In genomic region chr2:15293262-15293937, GRCh38 we compare ENCODE assay signal across 18 cellular contexts.
DNase-seq lines count a peak whose midpoint lies in the region; ATAC-seq and TF ChIP-seq lines count a peak whose summit lies in the region.
"Had no signal": no experiment of that assay in that cellular context is flagged by ENCODE, and none has a peak within 500 bp of the region (broad histone marks: within the 10 kb centered on the region; RNA-seq: fewer than 3 reads in every experiment).

No MANE protein-coding gene starts in this region.

- peak; percentile 22 for DNase-seq in kidney glomerular epithelial cell (lab: John Stamatoyannopoulos, UW)
- DNase-seq in thyroid gland, result no peak
- no peak for DNase-seq in natural killer cell treated with Interleukin-12 subunit alpha and Interleukin-12 subunit beta and Interleukin-15 and Interleukin-18, amount 100 ng/mL, for 72 hours (ENCODE audit: low spot score)
- DNase-seq in stimulated activated CD4-positive, alpha-beta T cell treated with anti-CD3 and anti-CD28 coated beads, Interleukin-15, amount 100 ng/mL, for 24 hours, result no peak
- DNase-seq: activated naive CD8-positive, alpha-beta T cell treated with anti-CD3 and anti-CD28 coated beads, Interleukin-2, amount 10 ng/mL, durations not matched to agents 7 days and 5 days; activated T-cell treated with anti-CD3 and anti-CD28 coated beads for 4 hours; caudate nucleus; COR-L47; HCEC 1CT; immature natural killer cell; mucosa of descending colon; NCI-H1694; NCI-H526 had no signal

- H3K27me3 Mint-ChIP-seq in natural killer cell treated with Interleukin-12 subunit alpha and Interleukin-12 subunit beta and Interleukin-15 and Interleukin-18, amount 100 ng/mL, for 72 hours, result no peaks in the 10 kb centered on the region
- H3K27me3 Mint-ChIP-seq: activated naive CD8-positive, alpha-beta T cell treated with anti-CD3 and anti-CD28 coated beads, Interleukin-2, amount 10 ng/mL, durations not matched to agents 7 days and 5 days had no signal

- no peak overlapping the region for H3K27ac ChIP-seq in thyroid gland
- H3K27ac ChIP-seq: gastroesophageal sphincter had no signal

- H3K4me3 ChIP-seq in thyroid gland (replicated peaks in 1 of 3), result no peak overlapping the region
- H3K4me3 ChIP-seq: gastroesophageal sphincter, mucosa of descending colon had no signal

- peak; percentile 78 for ATAC-seq in GM18870 (IDR thresholded peaks at IDR 0.05; ENCODE audit: unreplicated experiment)
- ATAC-seq in GM21619 (IDR thresholded peaks at IDR 0.05; ENCODE audit: unreplicated experiment), result peak; percentile 86
- peak; percentile 86 for ATAC-seq in HG03139 (IDR thresholded peaks at IDR 0.05; ENCODE audit: unreplicated experiment)
- ATAC-seq in natural killer cell treated with Interleukin-12 subunit alpha and Interleukin-12 subunit beta and Interleukin-15 and Interleukin-18, amount 100 ng/mL, for 72 hours, result no peak
- ATAC-seq in GM18502 (IDR thresholded peaks at IDR 0.05; ENCODE audit: poor library complexity, unreplicated experiment), result no peak
- ATAC-seq: gastroesophageal sphincter, mucosa of descending colon had no signal

- H3K27ac Mint-ChIP-seq in natural killer cell treated with Interleukin-12 subunit alpha and Interleukin-12 subunit beta and Interleukin-15 and Interleukin-18, amount 100 ng/mL, for 72 hours, result no peak overlapping the region
- H3K27ac Mint-ChIP-seq: activated naive CD8-positive, alpha-beta T cell treated with anti-CD3 and anti-CD28 coated beads, Interleukin-2, amount 10 ng/mL, durations not matched to agents 7 days and 5 days; immature natural killer cell had no signal

- no peaks in the 10 kb centered on the region for H3K9me3 Mint-ChIP-seq in natural killer cell treated with Interleukin-12 subunit alpha and Interleukin-12 subunit beta and Interleukin-15 and Interleukin-18, amount 100 ng/mL, for 72 hours
- H3K9me3 Mint-ChIP-seq: activated naive CD8-positive, alpha-beta T cell treated with anti-CD3 and anti-CD28 coated beads, Interleukin-2, amount 10 ng/mL, durations not matched to agents 7 days and 5 days; immature natural killer cell had no signal

- 91 to 96% methylated on average over 3 of the region's 3 CpGs for WGBS in thyroid gland, 2 donors

- H3K36me3 Mint-ChIP-seq in natural killer cell treated with Interleukin-12 subunit alpha and Interleukin-12 subunit beta and Interleukin-15 and Interleukin-18, amount 100 ng/mL, for 72 hours, result peaks cover 8% of the 10 kb centered on the region

- peaks cover 0 to 6% of the 10 kb centered on the region in 2 donors for H3K36me3 ChIP-seq in thyroid gland

- no peak for TF ChIP-seq POLR2A in thyroid gland (IDR thresholded peaks at IDR 0.05)

- TF ChIP-seq CTCF in thyroid gland (IDR thresholded peaks at IDR 0.05), result no peak

- no peaks in the 10 kb centered on the region for H3K9me3 ChIP-seq in thyroid gland
- H3K9me3 ChIP-seq: gastroesophageal sphincter, mucosa of descending colon had no signal

- H3K4me1 Mint-ChIP-seq in natural killer cell treated with Interleukin-12 subunit alpha and Interleukin-12 subunit beta and Interleukin-15 and Interleukin-18, amount 100 ng/mL, for 72 hours (ENCODE audit: low read depth in 2 of 2), result no peaks in the 10 kb centered on the region
- H3K4me1 Mint-ChIP-seq: activated naive CD8-positive, alpha-beta T cell treated with anti-CD3 and anti-CD28 coated beads, Interleukin-2, amount 10 ng/mL, durations not matched to agents 7 days and 5 days; immature natural killer cell had no signal

- no peaks in the 10 kb centered on the region for H3K27me3 ChIP-seq in thyroid gland
- H3K27me3 ChIP-seq: gastroesophageal sphincter had no signal

- no peaks in the 10 kb centered on the region for H3K4me1 ChIP-seq in thyroid gland
- H3K4me1 ChIP-seq: gastroesophageal sphincter had no signal

- no peak overlapping the region for H3K4me3 Mint-ChIP-seq in natural killer cell treated with Interleukin-12 subunit alpha and Interleukin-12 subunit beta and Interleukin-15 and Interleukin-18, amount 100 ng/mL, for 72 hours
- H3K4me3 Mint-ChIP-seq: activated naive CD8-positive, alpha-beta T cell treated with anti-CD3 and anti-CD28 coated beads, Interleukin-2, amount 10 ng/mL, durations not matched to agents 7 days and 5 days; immature natural killer cell had no signal

- intact Hi-C loops in thyroid gland (cut with DNase I), result no loop called here

Comparison
In these comparisons a context has a peak if more than half of its experiments do, and no peak if none do; other contexts are left out.
1. ATAC-seq: peak in GM18870 (single experiment), GM21619 (single experiment) and HG03139 (single experiment); none in natural killer cell treated with Interleukin-12 subunit alpha and Interleukin-12 subunit beta and Interleukin-15 and Interleukin-18, amount 100 ng/mL, for 72 hours (0 of 2) and GM18502 (single experiment).